1 cellular context compared by ENCODE assay signal in the genomic region with DNA sequence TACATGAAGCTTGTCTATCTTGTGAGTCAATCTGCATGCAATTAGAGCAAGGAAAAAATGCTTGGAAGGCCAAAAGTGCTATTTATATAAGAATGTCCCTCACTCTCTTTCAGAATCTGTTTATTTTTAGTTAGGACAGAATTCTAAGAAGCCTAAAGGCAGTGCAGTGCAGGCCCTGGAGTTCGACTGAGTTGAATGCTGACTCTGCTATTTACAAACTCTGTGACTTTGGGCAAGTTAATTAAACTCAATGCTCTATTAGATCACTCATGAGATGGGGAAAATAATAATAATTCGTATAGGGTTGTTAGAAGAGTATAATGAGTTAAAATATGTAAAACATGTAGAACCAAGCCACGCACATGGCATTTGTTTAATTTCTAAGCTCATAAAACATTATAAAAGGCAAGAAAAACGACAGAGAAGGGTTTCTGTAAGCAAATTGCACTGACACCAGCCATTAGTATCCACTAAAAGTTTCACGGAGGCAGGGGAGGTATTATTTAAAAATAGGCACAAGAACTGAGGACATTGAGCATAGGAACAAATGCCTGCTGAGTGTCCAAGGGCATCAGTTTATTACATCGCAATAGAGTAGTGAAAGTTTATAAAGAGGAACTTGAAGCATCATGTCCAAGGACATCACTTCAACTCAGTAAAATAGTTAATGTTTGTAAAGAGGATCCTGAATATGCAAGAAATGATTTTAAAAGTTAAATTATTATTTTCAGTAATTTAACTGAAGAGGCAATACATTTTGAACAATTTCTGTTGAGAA.
TF ChIP-seq lines count a peak whose summit lies in the region.

No MANE protein-coding gene starts in this region.

TF ChIP-seq in WTC11, 78 proteins besides CTCF, POLR2A, EP300 and RAD21 (continued from another document):
- TF ChIP-seq, protein P1, sequence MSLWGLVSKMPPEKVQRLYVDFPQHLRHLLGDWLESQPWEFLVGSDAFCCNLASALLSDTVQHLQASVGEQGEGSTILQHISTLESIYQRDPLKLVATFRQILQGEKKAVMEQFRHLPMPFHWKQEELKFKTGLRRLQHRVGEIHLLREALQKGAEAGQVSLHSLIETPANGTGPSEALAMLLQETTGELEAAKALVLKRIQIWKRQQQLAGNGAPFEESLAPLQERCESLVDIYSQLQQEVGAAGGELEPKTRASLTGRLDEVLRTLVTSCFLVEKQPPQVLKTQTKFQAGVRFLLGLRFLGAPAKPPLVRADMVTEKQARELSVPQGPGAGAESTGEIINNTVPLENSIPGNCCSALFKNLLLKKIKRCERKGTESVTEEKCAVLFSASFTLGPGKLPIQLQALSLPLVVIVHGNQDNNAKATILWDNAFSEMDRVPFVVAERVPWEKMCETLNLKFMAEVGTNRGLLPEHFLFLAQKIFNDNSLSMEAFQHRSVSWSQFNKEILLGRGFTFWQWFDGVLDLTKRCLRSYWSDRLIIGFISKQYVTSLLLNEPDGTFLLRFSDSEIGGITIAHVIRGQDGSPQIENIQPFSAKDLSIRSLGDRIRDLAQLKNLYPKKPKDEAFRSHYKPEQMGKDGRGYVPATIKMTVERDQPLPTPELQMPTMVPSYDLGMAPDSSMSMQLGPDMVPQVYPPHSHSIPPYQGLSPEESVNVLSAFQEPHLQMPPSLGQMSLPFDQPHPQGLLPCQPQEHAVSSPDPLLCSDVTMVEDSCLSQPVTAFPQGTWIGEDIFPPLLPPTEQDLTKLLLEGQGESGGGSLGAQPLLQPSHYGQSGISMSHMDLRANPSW (CRISPR knock-in tag; conservative IDR thresholded peaks at IDR 0.05; ENCODE audit: low read depth) = no peak
- no peak for TF ChIP-seq ZNF219 (CRISPR knock-in tag; IDR thresholded peaks at IDR 0.05; ENCODE audit: borderline replicate concordance)
- TF ChIP-seq, protein P2, sequence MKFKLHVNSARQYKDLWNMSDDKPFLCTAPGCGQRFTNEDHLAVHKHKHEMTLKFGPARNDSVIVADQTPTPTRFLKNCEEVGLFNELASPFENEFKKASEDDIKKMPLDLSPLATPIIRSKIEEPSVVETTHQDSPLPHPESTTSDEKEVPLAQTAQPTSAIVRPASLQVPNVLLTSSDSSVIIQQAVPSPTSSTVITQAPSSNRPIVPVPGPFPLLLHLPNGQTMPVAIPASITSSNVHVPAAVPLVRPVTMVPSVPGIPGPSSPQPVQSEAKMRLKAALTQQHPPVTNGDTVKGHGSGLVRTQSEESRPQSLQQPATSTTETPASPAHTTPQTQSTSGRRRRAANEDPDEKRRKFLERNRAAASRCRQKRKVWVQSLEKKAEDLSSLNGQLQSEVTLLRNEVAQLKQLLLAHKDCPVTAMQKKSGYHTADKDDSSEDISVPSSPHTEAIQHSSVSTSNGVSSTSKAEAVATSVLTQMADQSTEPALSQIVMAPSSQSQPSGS (CRISPR knock-in tag; IDR thresholded peaks at IDR 0.05; ENCODE audit: borderline replicate concordance, low read depth) = no peak
- no peak for TF ChIP-seq GABPB1 (CRISPR knock-in tag; IDR thresholded peaks at IDR 0.05)
- TF ChIP-seq, protein P3, sequence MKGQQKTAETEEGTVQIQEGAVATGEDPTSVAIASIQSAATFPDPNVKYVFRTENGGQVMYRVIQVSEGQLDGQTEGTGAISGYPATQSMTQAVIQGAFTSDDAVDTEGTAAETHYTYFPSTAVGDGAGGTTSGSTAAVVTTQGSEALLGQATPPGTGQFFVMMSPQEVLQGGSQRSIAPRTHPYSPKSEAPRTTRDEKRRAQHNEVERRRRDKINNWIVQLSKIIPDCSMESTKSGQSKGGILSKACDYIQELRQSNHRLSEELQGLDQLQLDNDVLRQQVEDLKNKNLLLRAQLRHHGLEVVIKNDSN (CRISPR knock-in tag; IDR thresholded peaks at IDR 0.05) = no peak
- TF ChIP-seq, protein P4, sequence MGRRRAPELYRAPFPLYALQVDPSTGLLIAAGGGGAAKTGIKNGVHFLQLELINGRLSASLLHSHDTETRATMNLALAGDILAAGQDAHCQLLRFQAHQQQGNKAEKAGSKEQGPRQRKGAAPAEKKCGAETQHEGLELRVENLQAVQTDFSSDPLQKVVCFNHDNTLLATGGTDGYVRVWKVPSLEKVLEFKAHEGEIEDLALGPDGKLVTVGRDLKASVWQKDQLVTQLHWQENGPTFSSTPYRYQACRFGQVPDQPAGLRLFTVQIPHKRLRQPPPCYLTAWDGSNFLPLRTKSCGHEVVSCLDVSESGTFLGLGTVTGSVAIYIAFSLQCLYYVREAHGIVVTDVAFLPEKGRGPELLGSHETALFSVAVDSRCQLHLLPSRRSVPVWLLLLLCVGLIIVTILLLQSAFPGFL (CRISPR knock-in tag; IDR thresholded peaks at IDR 0.05; ENCODE audit: borderline replicate concordance) = no peak
- no peak for TF ChIP-seq ZNF121 (CRISPR knock-in tag; IDR thresholded peaks at IDR 0.05)
- no peak for TF ChIP-seq ZNF396 (CRISPR knock-in tag; IDR thresholded peaks at IDR 0.05; ENCODE audit: borderline replicate concordance)
- TF ChIP-seq RELA (CRISPR knock-in tag; IDR thresholded peaks at IDR 0.05; ENCODE audit: borderline replicate concordance) = no peak
- TF ChIP-seq, protein P5, sequence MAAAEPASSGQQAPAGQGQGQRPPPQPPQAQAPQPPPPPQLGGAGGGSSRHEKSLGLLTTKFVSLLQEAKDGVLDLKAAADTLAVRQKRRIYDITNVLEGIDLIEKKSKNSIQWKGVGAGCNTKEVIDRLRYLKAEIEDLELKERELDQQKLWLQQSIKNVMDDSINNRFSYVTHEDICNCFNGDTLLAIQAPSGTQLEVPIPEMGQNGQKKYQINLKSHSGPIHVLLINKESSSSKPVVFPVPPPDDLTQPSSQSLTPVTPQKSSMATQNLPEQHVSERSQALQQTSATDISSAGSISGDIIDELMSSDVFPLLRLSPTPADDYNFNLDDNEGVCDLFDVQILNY (CRISPR knock-in tag; IDR thresholded peaks at IDR 0.05) = no peak
- TF ChIP-seq, protein P6, sequence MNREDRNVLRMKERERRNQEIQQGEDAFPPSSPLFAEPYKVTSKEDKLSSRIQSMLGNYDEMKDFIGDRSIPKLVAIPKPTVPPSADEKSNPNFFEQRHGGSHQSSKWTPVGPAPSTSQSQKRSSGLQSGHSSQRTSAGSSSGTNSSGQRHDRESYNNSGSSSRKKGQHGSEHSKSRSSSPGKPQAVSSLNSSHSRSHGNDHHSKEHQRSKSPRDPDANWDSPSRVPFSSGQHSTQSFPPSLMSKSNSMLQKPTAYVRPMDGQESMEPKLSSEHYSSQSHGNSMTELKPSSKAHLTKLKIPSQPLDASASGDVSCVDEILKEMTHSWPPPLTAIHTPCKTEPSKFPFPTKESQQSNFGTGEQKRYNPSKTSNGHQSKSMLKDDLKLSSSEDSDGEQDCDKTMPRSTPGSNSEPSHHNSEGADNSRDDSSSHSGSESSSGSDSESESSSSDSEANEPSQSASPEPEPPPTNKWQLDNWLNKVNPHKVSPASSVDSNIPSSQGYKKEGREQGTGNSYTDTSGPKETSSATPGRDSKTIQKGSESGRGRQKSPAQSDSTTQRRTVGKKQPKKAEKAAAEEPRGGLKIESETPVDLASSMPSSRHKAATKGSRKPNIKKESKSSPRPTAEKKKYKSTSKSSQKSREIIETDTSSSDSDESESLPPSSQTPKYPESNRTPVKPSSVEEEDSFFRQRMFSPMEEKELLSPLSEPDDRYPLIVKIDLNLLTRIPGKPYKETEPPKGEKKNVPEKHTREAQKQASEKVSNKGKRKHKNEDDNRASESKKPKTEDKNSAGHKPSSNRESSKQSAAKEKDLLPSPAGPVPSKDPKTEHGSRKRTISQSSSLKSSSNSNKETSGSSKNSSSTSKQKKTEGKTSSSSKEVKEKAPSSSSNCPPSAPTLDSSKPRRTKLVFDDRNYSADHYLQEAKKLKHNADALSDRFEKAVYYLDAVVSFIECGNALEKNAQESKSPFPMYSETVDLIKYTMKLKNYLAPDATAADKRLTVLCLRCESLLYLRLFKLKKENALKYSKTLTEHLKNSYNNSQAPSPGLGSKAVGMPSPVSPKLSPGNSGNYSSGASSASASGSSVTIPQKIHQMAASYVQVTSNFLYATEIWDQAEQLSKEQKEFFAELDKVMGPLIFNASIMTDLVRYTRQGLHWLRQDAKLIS (CRISPR knock-in tag; IDR thresholded peaks at IDR 0.05; ENCODE audit: borderline replicate concordance) = no peak
- TF ChIP-seq EMX1 (CRISPR knock-in tag; IDR thresholded peaks at IDR 0.05) = no peak
